ENCODE assay signal across 13 cellular contexts in genomic region chr10:28790146-28790545, GRCh38.
DNase-seq lines count a peak whose midpoint lies in the region; ATAC-seq and TF ChIP-seq lines count a peak whose summit lies in the region.
"Had no signal": no experiment of that assay in that cellular context is flagged by ENCODE, and none has a peak within 500 bp of the region (broad histone marks: within the 10 kb centered on the region; RNA-seq: fewer than 3 reads in every experiment).

No MANE protein-coding gene starts in this region.

- no peak for ATAC-seq in HG02885 (IDR thresholded peaks at IDR 0.05; ENCODE audit: poor library complexity, unreplicated experiment)
- ATAC-seq in GM21825 (IDR thresholded peaks at IDR 0.05; ENCODE audit: unreplicated experiment), result no peak
- no peak for ATAC-seq in psoas muscle
- ATAC-seq: GM23338, K562 had no signal

- no peaks in the 10 kb centered on the region for H3K9me3 ChIP-seq in psoas muscle
- H3K9me3 ChIP-seq: SJCRH30 had no signal

- no peaks in the 10 kb centered on the region for H3K27me3 ChIP-seq in psoas muscle (ENCODE audit: insufficient read depth in 3 of 3, low read length in 2 of 3)
- H3K27me3 ChIP-seq: SJCRH30 had no signal

- no peaks in the 10 kb centered on the region for H3K36me3 ChIP-seq in psoas muscle (ENCODE audit: insufficient read depth in 1 of 2, low read depth in 1 of 2)
- H3K36me3 ChIP-seq: SJCRH30 had no signal

- no peaks in the 10 kb centered on the region for H3K4me1 ChIP-seq in psoas muscle
- H3K4me1 ChIP-seq: SJCRH30 had no signal

- no peak for TF ChIP-seq CTCF in psoas muscle (IDR thresholded peaks at IDR 0.05)

- WGBS in psoas muscle, 3 donors, result 68 to 75% (median 69%) methylated on average over 8 of the region's 8 CpGs

- H3K4me3 ChIP-seq in psoas muscle, result no peak overlapping the region
- H3K4me3 ChIP-seq: GM23338, K562, SJCRH30 had no signal

- DNase-seq in NCI-H82 (lab: John Stamatoyannopoulos, UW) (peak; percentile 10), NCI-H82 treated with DMSO at 0.1 percent for 48 hours (lab: John Stamatoyannopoulos, UW; ENCODE audit: unreplicated experiment) (no peak), NCI-H69 (lab: John Stamatoyannopoulos, UW) (peak; percentile 80), psoas muscle (no peak)
- DNase-seq: CD4-positive, alpha-beta T cell; NCI-H1694; NCI-H526 treated with DMSO at 0.1 percent for 48 hours; SJCRH30 had no signal

- peak overlapping the region; percentile 90 for H3K27ac ChIP-seq in cingulate gyrus (ENCODE audit: low read depth, low read length)
- H3K27ac ChIP-seq in psoas muscle, result no peak overlapping the region
- H3K27ac ChIP-seq: SJCRH30 had no signal

- intact Hi-C loops in psoas muscle (cut with DNase I), result no loop called here

Comparison
In these comparisons a context has a peak if more than half of its experiments do, and no peak if none do; other contexts are left out.
1. DNase-seq: peak in NCI-H82 (single experiment) and NCI-H69 (single experiment); none in NCI-H82 treated with DMSO at 0.1 percent for 48 hours (single experiment) and psoas muscle (0 of 2).